8 cellular contexts compared by ENCODE assay signal in genomic region chr4:84578540-84579409, GRCh38. TPM values are rescaled to one million over a fixed set of nuclear protein-coding genes. Genes with fewer than 3 reads are reported as not detected.
DNase-seq lines count a peak whose midpoint lies in the region; ATAC-seq, FAIRE-seq and TF ChIP-seq lines count a peak whose summit lies in the region.

No MANE protein-coding gene starts in this region.

- dilution Hi-C loops in endothelial cell of umbilical vein (cut with MboI; ENCODE audit: extremely low pct_ligation_motif_present, low sequenced_read_pairs), result no loop called here

- no peak overlapping the region for H3K27ac ChIP-seq in AG04450 (ENCODE audit: low read depth, low read length)
- no peak overlapping the region for H3K27ac ChIP-seq in OCI-LY7 (ENCODE audit: low read depth, low read length, poor library complexity, severe bottlenecking)
- no peak overlapping the region for H3K27ac ChIP-seq in endothelial cell of umbilical vein (ENCODE audit: insufficient read depth, low read depth, low read length)

- no peaks in the 10 kb centered on the region for H3K36me3 Mint-ChIP-seq in progenitor cell of endocrine pancreas (ENCODE audit: insufficient read depth)
- H3K36me3 Mint-ChIP-seq in naive thymus-derived CD8-positive, alpha-beta T cell, result no peaks in the 10 kb centered on the region

- H3K9me3 ChIP-seq in AG04450 (ENCODE audit: control insufficient read depth, insufficient read depth, low read length), result peaks cover 5% of the 10 kb centered on the region; the same call in 1 of the 2 replicates
- no peaks in the 10 kb centered on the region for H3K9me3 ChIP-seq in OCI-LY7 (ENCODE audit: low read length)
- no peaks in the 10 kb centered on the region for H3K9me3 ChIP-seq in endothelial cell of umbilical vein (replicated peaks; ENCODE audit: control insufficient read depth, insufficient read depth, low read length)

- no peaks in the 10 kb centered on the region for H3K9me3 Mint-ChIP-seq in progenitor cell of endocrine pancreas (ENCODE audit: low read depth)
- H3K9me3 Mint-ChIP-seq in naive thymus-derived CD8-positive, alpha-beta T cell, result no peaks in the 10 kb centered on the region

- TF ChIP-seq POLR2A in endothelial cell of umbilical vein (IDR thresholded peaks at IDR 0.05; ENCODE audit: low read depth, low read length), result no peak

- intact Hi-C loops in OCI-LY7 (cut with micrococcal nuclease; ENCODE audit: unreplicated experiment), result loop anchor here (10.0 kb wide), 1 partner anchor 396 kb away; no protein-coding TSS in a partner anchor
- intact Hi-C loops in endothelial cell of umbilical vein (cut with micrococcal nuclease), result loop anchor here (1.0 to 5.0 kb wide), 2 partner anchors 393 to 794 kb away; no protein-coding TSS in a partner anchor

- no peak overlapping the region for H3K4me3 Mint-ChIP-seq in progenitor cell of endocrine pancreas (ENCODE audit: low read depth)
- H3K4me3 Mint-ChIP-seq in naive thymus-derived CD8-positive, alpha-beta T cell, result no peak overlapping the region

- no peak overlapping the region for H3K27ac Mint-ChIP-seq in progenitor cell of endocrine pancreas
- no peak overlapping the region for H3K27ac Mint-ChIP-seq in naive thymus-derived CD8-positive, alpha-beta T cell

- no peak overlapping the region for H3K9ac ChIP-seq in endothelial cell of umbilical vein (replicated peaks; ENCODE audit: extremely low read depth, insufficient read depth, low read length)

- peaks cover 15% of the 10 kb centered on the region for H3K4me1 Mint-ChIP-seq in progenitor cell of endocrine pancreas (ENCODE audit: low read depth)
- H3K4me1 Mint-ChIP-seq in naive thymus-derived CD8-positive, alpha-beta T cell, result peaks cover 10 to 13% (median 13%) of the 10 kb centered on the region in 4 donors

- DNase-seq in AG04450 (ENCODE audit: low read depth, low spot score) (peak; percentile 3), GM06990 (ENCODE audit: extremely low read depth, insufficient read length) (no peak), OCI-LY7 (ENCODE audit: low spot score) (peak; percentile 7), endothelial cell of umbilical vein (ENCODE audit: low read depth, low spot score) (peak; percentile 51), progenitor cell of endocrine pancreas (ENCODE audit: low spot score, unreplicated experiment) (no peak), ecto neural progenitor cell (ENCODE audit: low spot score) (no peak)
- DNase-seq in naive thymus-derived CD8-positive, alpha-beta T cell, result no peak

- BruUV-seq in OCI-LY7 (replicated peaks; lab: Mats Ljungman, UMichigan) (no TSS peak), endothelial cell of umbilical vein (replicated peaks; lab: Mats Ljungman, UMichigan) (no TSS peak)

- FAIRE-seq in endothelial cell of umbilical vein (lab: Jason Lieb, UNC), result peak; percentile 86

- no peak for ATAC-seq in naive thymus-derived CD8-positive, alpha-beta T cell
- no peak for ATAC-seq in HG03460 (IDR thresholded peaks at IDR 0.05; ENCODE audit: unreplicated experiment)

- H3K79me2 ChIP-seq in OCI-LY7 (ENCODE audit: insufficient read depth, low read depth, low read length), result no peaks in the 10 kb centered on the region
- H3K79me2 ChIP-seq in endothelial cell of umbilical vein (ENCODE audit: control insufficient read depth, insufficient read depth, low read length), result no peaks in the 10 kb centered on the region

- no peaks in the 10 kb centered on the region for H3K9me1 ChIP-seq in endothelial cell of umbilical vein (replicated peaks; ENCODE audit: control insufficient read depth, extremely low read depth, insufficient read depth, low read length)

- H3K4me1 ChIP-seq in OCI-LY7 (ENCODE audit: insufficient read depth, low read length, poor library complexity, severe bottlenecking) (no peaks in the 10 kb centered on the region), endothelial cell of umbilical vein (ENCODE audit: control insufficient read depth, extremely low read depth, insufficient read depth, low read length) (peaks cover 13% of the 10 kb centered on the region)

- H3K27me3 ChIP-seq in AG04450 (ENCODE audit: control insufficient read depth, insufficient read depth, low read length) (peaks cover 23% of the 10 kb centered on the region), GM06990 (replicated peaks; ENCODE audit: control insufficient read depth, insufficient read depth, low read length) (peaks cover 5% of the 10 kb centered on the region), endothelial cell of umbilical vein (ENCODE audit: control insufficient read depth in 2 of 2, insufficient read depth in 2 of 2, low read length in 2 of 2) (peaks cover 35 to 42% of the 10 kb centered on the region in 2 experiments)

- H3K9me2 ChIP-seq in OCI-LY7 (ENCODE audit: insufficient read depth, low read length), result no peaks in the 10 kb centered on the region

- POLR2A ChIA-PET in AG04450 (lab: Yijun Ruan, JAX), result no interaction called here
- POLR2A ChIA-PET in OCI-LY7 (lab: Charles Lee), result interaction anchor here (0.8 to 1.0 kb wide), 2 partner anchors 10 to 26 kb away, joined by 3 to 5 read pairs; no protein-coding TSS in a partner anchor
- POLR2A ChIA-PET in endothelial cell of umbilical vein (lab: Charles Lee), result no interaction called here
- POLR2A ChIA-PET in naive thymus-derived CD8-positive, alpha-beta T cell (lab: Charles Lee), result no interaction called here

- H3K4me3 ChIP-seq in AG04450 (ENCODE audit: low read depth, low read length) (no peak overlapping the region), GM06990 (replicated peaks; ENCODE audit: low read depth, low read length) (no peak overlapping the region), OCI-LY7 (ENCODE audit: low read depth, low read length, poor library complexity, severe bottlenecking) (no peak overlapping the region), endothelial cell of umbilical vein (replicated peaks in 1 of 3; ENCODE audit: insufficient read depth in 1 of 3, low read depth in 1 of 3, low read length in 3 of 3) (no peak overlapping the region)

- H2AFZ ChIP-seq in OCI-LY7 (ENCODE audit: low read length), result no peak overlapping the region
- no peak overlapping the region for H2AFZ ChIP-seq in endothelial cell of umbilical vein (ENCODE audit: low read depth, low read length)

- H4K20me1 ChIP-seq in OCI-LY7 (ENCODE audit: insufficient read depth, low read length), result no peaks in the 10 kb centered on the region
- H4K20me1 ChIP-seq in endothelial cell of umbilical vein (replicated peaks; ENCODE audit: control insufficient read depth, extremely low read depth, insufficient read depth, low read length), result no peaks in the 10 kb centered on the region

- H3K4me2 ChIP-seq in OCI-LY7 (ENCODE audit: low read length), result no peak overlapping the region
- H3K4me2 ChIP-seq in endothelial cell of umbilical vein (ENCODE audit: insufficient read depth, low read length), result no peak overlapping the region

- peak; percentile 74 for TF ChIP-seq CTCF in AG04450 (IDR thresholded peaks at IDR 0.05; ENCODE audit: low read depth, low read length)
- TF ChIP-seq CTCF in GM06990 (IDR thresholded peaks at IDR 0.05; ENCODE audit: insufficient read depth, low read length, poor library complexity, severe bottlenecking), result peak; percentile 49
- peak; percentile 73 for TF ChIP-seq CTCF in OCI-LY7 (conservative IDR thresholded peaks at IDR 0.05; ENCODE audit: low read length)
- peak; percentile 22 to 43 for TF ChIP-seq CTCF in endothelial cell of umbilical vein (IDR thresholded peaks at IDR 0.05; ENCODE audit: extremely low read depth in 1 of 2, insufficient read depth in 1 of 2, low read depth in 1 of 2, low read length in 2 of 2)
- TF ChIP-seq CTCF in progenitor cell of endocrine pancreas (IDR thresholded peaks at IDR 0.05; ENCODE audit: unreplicated experiment), result peak; percentile 56

- H3K27me3 Mint-ChIP-seq in progenitor cell of endocrine pancreas, result no peaks in the 10 kb centered on the region
- peaks cover 9 to 26% (median 22%) of the 10 kb centered on the region in 5 donors for H3K27me3 Mint-ChIP-seq in naive thymus-derived CD8-positive, alpha-beta T cell

- H3K36me3 ChIP-seq in GM06990 (ENCODE audit: control insufficient read depth, insufficient read depth, low read length), result no peaks in the 10 kb centered on the region
- H3K36me3 ChIP-seq in OCI-LY7 (ENCODE audit: insufficient read depth, low read length), result no peaks in the 10 kb centered on the region
- no peaks in the 10 kb centered on the region for H3K36me3 ChIP-seq in endothelial cell of umbilical vein (ENCODE audit: control insufficient read depth in 2 of 2, extremely low read depth in 1 of 2, insufficient read depth in 2 of 2, low read length in 2 of 2)

- CTCF ChIA-PET in AG04450 (lab: Charles Lee), result interaction anchor here (0.6 to 2.8 kb wide), 27 partner anchors 9 to 398 kb away, joined by 3 to 56 read pairs (median 4); no protein-coding TSS in a partner anchor
- CTCF ChIA-PET in OCI-LY7 (lab: Charles Lee; ENCODE audit: unreplicated experiment), result no interaction called here
- CTCF ChIA-PET in endothelial cell of umbilical vein (lab: Charles Lee), result interaction anchor here (0.8 to 3.3 kb wide), 27 partner anchors 9 to 528 kb away, joined by 3 to 49 read pairs (median 4); no protein-coding TSS in a partner anchor

TF ChIP-seq in endothelial cell of umbilical vein, 7 proteins besides CTCF, POLR2A, EP300 and RAD21 (continues in another document):
- TF ChIP-seq MYC (IDR thresholded peaks at IDR 0.05; ENCODE audit: low read depth, low read length) (no peak), MAX (IDR thresholded peaks at IDR 0.05; ENCODE audit: insufficient read depth, insufficient read length) (no peak), EZH2 (IDR thresholded peaks at IDR 0.05; ENCODE audit: borderline replicate concordance, low read depth, low read length, severe bottlenecking) (no peak), GATA2 (IDR thresholded peaks at IDR 0.05; ENCODE audit: insufficient read depth, insufficient read length, low read depth, low read length) (no peak)

RNA-seq across cellular contexts. Expression of gene CDS1, which starts 4.2 kb away (rescaled TPM):
- polyA plus RNA-seq in AG04450 (2011; rRNA removed) (0.06 TPM in 1 of 2 replicates, not detected in the other), endothelial cell of umbilical vein (0.01 TPM in 1 of 2 replicates, not detected in the other)
- polyA minus RNA-seq in AG04450 (2011; rRNA and poly(A)+ RNA removed), result not detected in 2 replicates
- total RNA-seq in OCI-LY7 (2014; rRNA removed; shearing (Covaris generic)), result not detected in 2 replicates
- total RNA-seq in OCI-LY7 (2022) (not detected in 2 replicates), endothelial cell of umbilical vein (0.07 TPM in 1 of 2 replicates, not detected in the other), progenitor cell of endocrine pancreas (21.6 and 22.2 TPM in 2 replicates)
- not detected in 2 replicates for polyA plus RNA-seq in endothelial cell of umbilical vein (2011; cell fraction: cytosol; rRNA removed)
- polyA plus RNA-seq in endothelial cell of umbilical vein (2011; cell fraction: nucleus; rRNA removed), result not detected in 2 replicates
- polyA plus RNA-seq in endothelial cell of umbilical vein (2012), result not detected in 2 replicates
- not detected in 2 replicates for polyA minus RNA-seq in endothelial cell of umbilical vein
- 0.92 TPM for polyA minus RNA-seq in endothelial cell of umbilical vein (2011; cell fraction: cytosol; rRNA and poly(A)+ RNA removed)
- not detected in 2 replicates for polyA minus RNA-seq in endothelial cell of umbilical vein (2011; cell fraction: nucleus; rRNA and poly(A)+ RNA removed)
- total RNA-seq in naive thymus-derived CD8-positive, alpha-beta T cell, result under 1 TPM; 0.70 to 0.85 TPM
- under 1 TPM in 2 of 3 donors, not detected in 1; 0.12 to 0.17 TPM for polyA plus RNA-seq in naive thymus-derived CD8-positive, alpha-beta T cell

Comparison
In these comparisons a context has a peak if more than half of its experiments do, and no peak if none do; other contexts are left out.
1. DNase-seq: peak in AG04450 (single experiment), OCI-LY7 (single experiment) and endothelial cell of umbilical vein (single experiment); none in GM06990 (single experiment), progenitor cell of endocrine pancreas (single experiment), naive thymus-derived CD8-positive, alpha-beta T cell (0 of 10) and ecto neural progenitor cell (single experiment).
2. RNA of gene CDS1, which starts 4.2 kb away (total RNA-seq): 21.6 to 22.2 TPM in progenitor cell of endocrine pancreas; 0.70 to 0.85 TPM in naive thymus-derived CD8-positive, alpha-beta T cell, not detected in OCI-LY7 and 0.07 TPM in endothelial cell of umbilical vein; every median in the first group is over 10 times any median in the second.
3. Peak in every context shown above with its lines, with median percentiles within 50 percentile points of each other: CTCF ChIP-seq.